Comparison of ENCODE assay signal across 10 cellular contexts in genomic region chr10:123287594-123288247, GRCh38.
A peak's percentile ranks its signal among the peaks of the same experiment; 100 is the strongest.
DNase-seq lines count a peak whose midpoint lies in the region; ATAC-seq and TF ChIP-seq lines count a peak whose summit lies in the region.
"Had no signal": no experiment of that assay in that cellular context is flagged by ENCODE, and none has a peak within 500 bp of the region (broad histone marks: within the 10 kb centered on the region; RNA-seq: fewer than 3 reads in every experiment).

No MANE protein-coding gene starts in this region.

- 78% methylated on average over 4 of the region's 4 CpGs for WGBS in heart right ventricle, 2 donors

- peaks cover 15% of the 10 kb centered on the region for H3K27me3 Mint-ChIP-seq in activated T-cell treated with anti-CD3 and anti-CD28 coated beads, Interleukin-2, amount 50 U/mL, for 72 hours (ENCODE audit: low read depth)

- no peaks in the 10 kb centered on the region for H3K36me3 ChIP-seq in heart right ventricle

- H3K4me3 ChIP-seq in heart right ventricle: no peak overlapping the region

- peaks cover 22% of the 10 kb centered on the region for H3K4me1 Mint-ChIP-seq in activated T-cell treated with anti-CD3 and anti-CD28 coated beads, Interleukin-2, amount 50 U/mL, for 72 hours (ENCODE audit: low read depth)

- intact Hi-C loops in heart right ventricle (cut with DNase I): no loop called here

- peak; percentile 56 for DNase-seq in A172 (ENCODE audit: low spot score)
- peak; percentile 66 to 75 for DNase-seq in activated T-cell treated with anti-CD3 and anti-CD28 coated beads, Interleukin-2, amount 50 U/mL, for 72 hours
- peak; percentile 71 for DNase-seq in non-pigmented ciliary epithelial cell (ENCODE audit: low read depth)
- no peak for DNase-seq in heart right ventricle
- no peak for DNase-seq in NCI-H82 (lab: John Stamatoyannopoulos, UW)
- no peak for DNase-seq in RPMI8226
- DNase-seq: C1 segment of cervical spinal cord, kidney had no signal

- H3K27ac ChIP-seq in heart right ventricle: no peak overlapping the region

- H3K27ac Mint-ChIP-seq in activated T-cell treated with anti-CD3 and anti-CD28 coated beads, Interleukin-2, amount 50 U/mL, for 72 hours: peak overlapping the region; percentile 80

- peaks cover 12 to 14% of the 10 kb centered on the region in 2 donors for H3K36me3 Mint-ChIP-seq in activated T-cell treated with anti-CD3 and anti-CD28 coated beads, Interleukin-2, amount 50 U/mL, for 72 hours (ENCODE audit: insufficient read depth in 2 of 2)

- ATAC-seq in HG02884 (IDR thresholded peaks at IDR 0.05; ENCODE audit: unreplicated experiment): peak; percentile 62
- peak; percentile 99 for ATAC-seq in activated T-cell treated with anti-CD3 and anti-CD28 coated beads, Interleukin-2, amount 50 U/mL, for 72 hours (replicated peaks in 1 of 2)
- ATAC-seq in heart right ventricle: no peak
- no peak for ATAC-seq in HG03565 (IDR thresholded peaks at IDR 0.05; ENCODE audit: unreplicated experiment)

- no peak for TF ChIP-seq CTCF in heart right ventricle (IDR thresholded peaks at IDR 0.05)

- H3K9me3 Mint-ChIP-seq in activated T-cell treated with anti-CD3 and anti-CD28 coated beads, Interleukin-2, amount 50 U/mL, for 72 hours: peaks cover 4 to 10% of the 10 kb centered on the region in 2 donors

- H3K4me3 Mint-ChIP-seq in activated T-cell treated with anti-CD3 and anti-CD28 coated beads, Interleukin-2, amount 50 U/mL, for 72 hours: peak overlapping the region in 1 of 2 donors; percentile 36

- no peaks in the 10 kb centered on the region for H3K4me1 ChIP-seq in heart right ventricle

- H3K9me3 ChIP-seq in heart right ventricle: peaks cover 0 to 29% (median 2%) of the 10 kb centered on the region in 11 donors

- H3K27me3 ChIP-seq in heart right ventricle: no peaks in the 10 kb centered on the region

Comparison
In these comparisons a context has a peak if more than half of its experiments do, and no peak if none do; other contexts are left out.
1. DNase-seq: peak in A172 (single experiment), activated T-cell treated with anti-CD3 and anti-CD28 coated beads, Interleukin-2, amount 50 U/mL, for 72 hours (2 of 2) and non-pigmented ciliary epithelial cell (single experiment); none in heart right ventricle (0 of 2), NCI-H82 (single experiment) and RPMI8226 (single experiment).
2. ATAC-seq: peak in HG02884 (single experiment) and activated T-cell treated with anti-CD3 and anti-CD28 coated beads, Interleukin-2, amount 50 U/mL, for 72 hours (2 of 2); none in heart right ventricle (0 of 8) and HG03565 (single experiment).